ENCODE assay signal across 25 cellular contexts in genomic region chr17:61155590-61156181, GRCh38.
DNase-seq lines count a peak whose midpoint lies in the region; ATAC-seq and TF ChIP-seq lines count a peak whose summit lies in the region.
"Had no signal": no experiment of that assay in that cellular context is flagged by ENCODE, and none has a peak within 500 bp of the region (broad histone marks: within the 10 kb centered on the region; RNA-seq: fewer than 3 reads in every experiment).

No MANE protein-coding gene starts in this region.

- no TSS peak for BruUV-seq in IMR-90 (replicated peaks; lab: Mats Ljungman, UMichigan)

- DNase-seq in BE2C (no peak), IMR-90 (no peak), endodermal cell (no peak), mesendoderm (peak; percentile 44), SK-N-DZ (ENCODE audit: low spot score) (no peak), KBM-7 (no peak)
- no peak for DNase-seq in activated CD4-positive, alpha-beta T cell treated with anti-CD3 and anti-CD28 coated beads for 36 hours
- DNase-seq: activated B cell treated with CpG ODN at 0.5 μM for 24 hours; activated CD4-positive, alpha-beta T cell treated with anti-CD3 and anti-CD28 coated beads, Interleukin-2, amount 50 U/mL, for 4 hours; activated naive CD4-positive, alpha-beta T cell treated with anti-CD3 and anti-CD28 coated beads, Interleukin-2, amount 50 U/mL, for 16 hours; colonic mucosa; effector memory CD8-positive, alpha-beta T cell; esophagus squamous epithelium; HFFc6; KG1; left ventricle myocardium inferior; midbrain; natural killer cell; NCI-H1436 treated with DMSO at 0.1 percent for 48 hours; right lobe of liver; stimulated activated naive CD8-positive, alpha-beta T cell treated with anti-CD3 and anti-CD28 coated beads, Interleukin-15, Interleukin-2, amounts not matched to agents 100 U/mL and 50 U/mL, for 24 hours; T-helper 9 cell had no signal

- H3K4me1 ChIP-seq in BE2C (peaks cover 27% of the 10 kb centered on the region), IMR-90 (ENCODE audit: control insufficient read depth, insufficient read depth, low read length) (peaks cover 7% of the 10 kb centered on the region), endodermal cell (ENCODE audit: control insufficient read depth, insufficient read depth, low read length) (peaks cover 23% of the 10 kb centered on the region), mesendoderm (ENCODE audit: control insufficient read depth, low read depth, low read length) (peaks cover 3% of the 10 kb centered on the region)
- H3K4me1 ChIP-seq: colonic mucosa, left ventricle myocardium inferior, right lobe of liver had no signal

- no peak overlapping the region for H3K27ac ChIP-seq in IMR-90 (ENCODE audit: insufficient read depth, low read length)
- no peak overlapping the region for H3K27ac ChIP-seq in endodermal cell (ENCODE audit: low read depth, low read length)
- no peak overlapping the region for H3K27ac ChIP-seq in mesendoderm (ENCODE audit: low read depth, low read length)
- H3K27ac ChIP-seq: C4-2B, colonic mucosa, esophagus squamous epithelium, right lobe of liver had no signal

- no peak for TF ChIP-seq POLR2A in IMR-90 (IDR thresholded peaks at IDR 0.05; ENCODE audit: low read depth, low read length)

- H4K20me1 ChIP-seq in IMR-90 (ENCODE audit: insufficient read depth, low read length) = no peaks in the 10 kb centered on the region

- H3K56ac ChIP-seq in IMR-90 (ENCODE audit: extremely low read depth, insufficient read depth, low read length) (no peak overlapping the region), mesendoderm (ENCODE audit: low read length) (no peak overlapping the region)

- H3K4ac ChIP-seq in IMR-90 (ENCODE audit: low read depth, low read length) (peak overlapping the region; percentile 46; the same call in 1 of the 2 replicates), mesendoderm (ENCODE audit: low read depth, low read length) (no peak overlapping the region)

- intact Hi-C loops in IMR-90 (cut with micrococcal nuclease) = loop anchor here (5.0 to 10.0 kb wide), 4 partner anchors 42 to 431 kb away; partner anchors contain the start of gene TBX2
- intact Hi-C loops in activated CD4-positive, alpha-beta T cell treated with anti-CD3 and anti-CD28 coated beads for 36 hours (cut with DNase I, micrococcal nuclease) = no loop called here

- no peak for TF ChIP-seq CTCF in BE2C (IDR thresholded peaks at IDR 0.05; ENCODE audit: low read depth, low read length)
- TF ChIP-seq CTCF in IMR-90 (conservative IDR thresholded peaks at IDR 0.05; ENCODE audit: low read depth, low read length) = no peak
- no peak for TF ChIP-seq CTCF in endodermal cell (conservative IDR thresholded peaks at IDR 0.05)

- dilution Hi-C loops in IMR-90 (cut with HindIII; ENCODE audit: low sequenced_read_pairs, unreplicated experiment) = no loop called here

- no peak for ATAC-seq in IMR-90 (ENCODE audit: low read depth)
- ATAC-seq in activated CD4-positive, alpha-beta T cell treated with anti-CD3 and anti-CD28 coated beads for 36 hours = no peak
- no peak for ATAC-seq in HG03108 (IDR thresholded peaks at IDR 0.05; ENCODE audit: unreplicated experiment)
- ATAC-seq: effector memory CD8-positive, alpha-beta T cell; natural killer cell; right lobe of liver; stimulated activated naive CD8-positive, alpha-beta T cell treated with anti-CD3 and anti-CD28 coated beads, Interleukin-15, Interleukin-2, amounts not matched to agents 100 U/mL and 50 U/mL, for 24 hours had no signal

- H3K79me2 ChIP-seq in mesendoderm (ENCODE audit: control insufficient read depth, insufficient read depth, low read length) = no peaks in the 10 kb centered on the region

- H2BK5ac ChIP-seq in IMR-90 (ENCODE audit: low read depth, low read length, poor library complexity, severe bottlenecking) (no peak overlapping the region), mesendoderm (ENCODE audit: low read length) (no peak overlapping the region)

- peaks cover 2% of the 10 kb centered on the region in 2 experiments; a peak in 2 of 4 replicates for H3K79me1 ChIP-seq in IMR-90 (ENCODE audit: low read depth in 1 of 2, low read length in 2 of 2)
- no peaks in the 10 kb centered on the region for H3K79me1 ChIP-seq in mesendoderm (ENCODE audit: low read length)

- H3K14ac ChIP-seq in IMR-90 (replicated peaks; ENCODE audit: low read depth, low read length) = peak overlapping the region; percentile 75; the same call in 1 of the 2 replicates

- H3K23ac ChIP-seq in IMR-90 (ENCODE audit: low read depth, low read length) (peak overlapping the region; percentile 37; the same call in 1 of the 2 replicates), mesendoderm (ENCODE audit: low read length) (no peak overlapping the region)

- no peaks in the 10 kb centered on the region for H3K9me1 ChIP-seq in IMR-90 (ENCODE audit: insufficient read depth, low read length)

- H3K4me3 ChIP-seq in BE2C (ENCODE audit: low read depth, low read length) (peak overlapping the region; percentile 1; the same call in 1 of the 2 replicates), IMR-90 (ENCODE audit: insufficient read depth, low read depth, low read length) (no peak overlapping the region), endodermal cell (ENCODE audit: low read length) (no peak overlapping the region), mesendoderm (ENCODE audit: low read length) (no peak overlapping the region)
- H3K4me3 ChIP-seq: colonic mucosa, esophagus squamous epithelium, left ventricle myocardium inferior, right lobe of liver had no signal

- 0 out of 2 replicates have a peak overlapping the region, but pooled peaks have one; percentile 22 for H2BK20ac ChIP-seq in IMR-90 (ENCODE audit: low read depth, low read length)

- no peak overlapping the region; the same call in 1 of the 2 replicates for H4K91ac ChIP-seq in IMR-90 (ENCODE audit: insufficient read depth, low read depth, low read length)

- H2BK15ac ChIP-seq in IMR-90 (ENCODE audit: low read depth, low read length) (peak overlapping the region; percentile 53; the same call in 1 of the 3 replicates), mesendoderm (replicated peaks; ENCODE audit: low read depth) (no peak overlapping the region)

- no peaks in the 10 kb centered on the region for H3K9me3 Mint-ChIP-seq in endodermal cell
- no peaks in the 10 kb centered on the region for H3K9me3 Mint-ChIP-seq in activated CD4-positive, alpha-beta T cell treated with anti-CD3 and anti-CD28 coated beads for 36 hours (ENCODE audit: low read depth)
- H3K9me3 Mint-ChIP-seq: activated B cell treated with CpG ODN at 0.5 μM for 24 hours; activated T-helper 1 cell treated with anti-CD3 and anti-CD28 coated beads, Interleukin-12 subunit alpha, Interleukin-12 subunit beta, Interleukin-2, Interleukin-4 antibody, amounts not matched to agents 30 ng/mL and 10 ng/mL and 1 ng/mL, durations not matched to agents 14 hours and 24 hours and 36 hours; effector memory CD8-positive, alpha-beta T cell; natural killer cell had no signal

- no peak overlapping the region for H4K5ac ChIP-seq in IMR-90 (ENCODE audit: low read depth, low read length)
- no peak overlapping the region for H4K5ac ChIP-seq in mesendoderm (ENCODE audit: low read length)

- H2AK9ac ChIP-seq in IMR-90 (replicated peaks; ENCODE audit: low read depth, low read length, poor library complexity) = no peak overlapping the region

- H3K27me3 Mint-ChIP-seq in endodermal cell (ENCODE audit: insufficient read depth) = peaks cover 2% of the 10 kb centered on the region
- H3K27me3 Mint-ChIP-seq in activated CD4-positive, alpha-beta T cell treated with anti-CD3 and anti-CD28 coated beads for 36 hours = no peaks in the 10 kb centered on the region
- H3K27me3 Mint-ChIP-seq: activated B cell treated with CpG ODN at 0.5 μM for 24 hours; effector memory CD8-positive, alpha-beta T cell had no signal

- WGBS in IMR-90 (ENCODE audit: extremely low coverage in 2 of 2, insufficient read length in 1 of 2), 2 experiments = 80% methylated on average over 1 of the region's 4 CpGs; no CpG with 5 or more reads in 1 of the 2 experiments
- 68 to 100% methylated on average over 1 to 4 of the region's 4 CpGs for WGBS in endodermal cell (ENCODE audit: insufficient coverage in 1 of 2, insufficient read length in 1 of 2), 2 experiments
- WGBS in mesendoderm (ENCODE audit: extremely low coverage, insufficient coverage, low lambda C conversion rate) = no CpG with 5 or more reads among the region's 4 CpGs

- 0 out of 2 replicates have a peak overlapping the region, but pooled peaks have one; percentile 2 for H2AK5ac ChIP-seq in IMR-90 (ENCODE audit: low read depth, low read length)
- no peak overlapping the region for H2AK5ac ChIP-seq in mesendoderm (ENCODE audit: low read length)

- H3K36me3 ChIP-seq in BE2C (no peaks in the 10 kb centered on the region), IMR-90 (ENCODE audit: control insufficient read depth, insufficient read depth, low read length) (no peaks in the 10 kb centered on the region), endodermal cell (ENCODE audit: control insufficient read depth, insufficient read depth, low read length) (no peaks in the 10 kb centered on the region), mesendoderm (ENCODE audit: control insufficient read depth, insufficient read depth, low read length) (no peaks in the 10 kb centered on the region)
- H3K36me3 ChIP-seq: colonic mucosa, esophagus squamous epithelium, left ventricle myocardium inferior, right lobe of liver had no signal

- H3K18ac ChIP-seq in IMR-90 (ENCODE audit: low read depth, low read length) = peak overlapping the region; percentile 55; the same call in 1 of the 2 replicates
- no peak overlapping the region for H3K18ac ChIP-seq in mesendoderm (ENCODE audit: low read length)

- peaks cover 68% of the 10 kb centered on the region for H3K4me1 Mint-ChIP-seq in endodermal cell
- H3K4me1 Mint-ChIP-seq in activated CD4-positive, alpha-beta T cell treated with anti-CD3 and anti-CD28 coated beads for 36 hours = peaks cover 20% of the 10 kb centered on the region

- H3K4me3 Mint-ChIP-seq in endodermal cell = no peak overlapping the region
- no peak overlapping the region for H3K4me3 Mint-ChIP-seq in activated CD4-positive, alpha-beta T cell treated with anti-CD3 and anti-CD28 coated beads for 36 hours
- H3K4me3 Mint-ChIP-seq: activated B cell treated with CpG ODN at 0.5 μM for 24 hours; activated T-helper 1 cell treated with anti-CD3 and anti-CD28 coated beads, Interleukin-12 subunit alpha, Interleukin-12 subunit beta, Interleukin-2, Interleukin-4 antibody, amounts not matched to agents 30 ng/mL and 10 ng/mL and 1 ng/mL, durations not matched to agents 14 hours and 24 hours and 36 hours; effector memory CD8-positive, alpha-beta T cell; HFFc6; natural killer cell had no signal

- in situ Hi-C loops in IMR-90 (cut with MboI; ENCODE audit: low sequenced_read_pairs) = no loop called here
- in situ Hi-C loops in KBM-7 (cut with MboI; ENCODE audit: low pct_unique_long_range_greater_than_20kb, low sequenced_read_pairs) = no loop called here

- H2AFZ ChIP-seq in IMR-90 (replicated peaks; ENCODE audit: low read length, poor library complexity) = no peak overlapping the region

- H3K36me3 Mint-ChIP-seq in endodermal cell (ENCODE audit: low read depth) = no peaks in the 10 kb centered on the region
- no peaks in the 10 kb centered on the region for H3K36me3 Mint-ChIP-seq in activated CD4-positive, alpha-beta T cell treated with anti-CD3 and anti-CD28 coated beads for 36 hours (ENCODE audit: low read depth)
- H3K36me3 Mint-ChIP-seq: natural killer cell had no signal

- H3K4me2 ChIP-seq in IMR-90 (ENCODE audit: low read depth, low read length) (peak overlapping the region; percentile 17; the same call in 1 of the 2 replicates), mesendoderm (ENCODE audit: low read length) (no peak overlapping the region)

- POLR2A ChIA-PET in IMR-90 (lab: Charles Lee; ENCODE audit: unreplicated experiment) = interaction anchor here (0.7 kb wide), 1 partner anchor 211 kb away, joined by 4 read pairs; no protein-coding TSS in a partner anchor
- POLR2A ChIA-PET in activated CD4-positive, alpha-beta T cell treated with anti-CD3 and anti-CD28 coated beads for 36 hours (lab: Charles Lee) = no interaction called here

- H3K9ac ChIP-seq in IMR-90 (ENCODE audit: low read depth, low read length) (no peak overlapping the region), endodermal cell (ENCODE audit: extremely low read depth, low read length, poor library complexity, severe bottlenecking) (no peak overlapping the region), mesendoderm (ENCODE audit: low read length) (no peak overlapping the region)

- H2BK120ac ChIP-seq in IMR-90 (ENCODE audit: low read depth, low read length) = peak overlapping the region; percentile 20; the same call in 1 of the 2 replicates
- no peak overlapping the region for H2BK120ac ChIP-seq in mesendoderm (ENCODE audit: low read depth, low read length)

- no peaks in the 10 kb centered on the region for H3K27me3 ChIP-seq in BE2C
- no peaks in the 10 kb centered on the region for H3K27me3 ChIP-seq in IMR-90 (ENCODE audit: control insufficient read depth, insufficient read depth, low read length)
- H3K27me3 ChIP-seq in endodermal cell (ENCODE audit: control insufficient read depth, insufficient read depth, low read length, poor library complexity, severe bottlenecking) = no peaks in the 10 kb centered on the region
- H3K27me3 ChIP-seq in mesendoderm (ENCODE audit: insufficient read depth, low read length, poor library complexity) = no peaks in the 10 kb centered on the region
- H3K27me3 ChIP-seq: colonic mucosa, esophagus squamous epithelium, right lobe of liver had no signal

- H3K9me3 ChIP-seq in BE2C (no peaks in the 10 kb centered on the region), IMR-90 (ENCODE audit: control insufficient read depth, insufficient read depth, low read length) (no peaks in the 10 kb centered on the region), endodermal cell (ENCODE audit: control insufficient read depth, low read length) (no peaks in the 10 kb centered on the region)
- H3K9me3 ChIP-seq: colonic mucosa, esophagus squamous epithelium, left ventricle myocardium inferior, right lobe of liver had no signal

- peak overlapping the region; percentile 65 for H3K27ac Mint-ChIP-seq in endodermal cell
- H3K27ac Mint-ChIP-seq in activated CD4-positive, alpha-beta T cell treated with anti-CD3 and anti-CD28 coated beads for 36 hours = no peak overlapping the region
- H3K27ac Mint-ChIP-seq: activated B cell treated with CpG ODN at 0.5 μM for 24 hours; activated T-helper 1 cell treated with anti-CD3 and anti-CD28 coated beads, Interleukin-12 subunit alpha, Interleukin-12 subunit beta, Interleukin-2, Interleukin-4 antibody, amounts not matched to agents 30 ng/mL and 10 ng/mL and 1 ng/mL, durations not matched to agents 14 hours and 24 hours and 36 hours; effector memory CD8-positive, alpha-beta T cell; HFFc6; natural killer cell had no signal

- TF ChIP-seq RAD21 in IMR-90 (IDR thresholded peaks at IDR 0.05; ENCODE audit: low read length) = no peak

- 0 out of 4 replicates have a peak overlapping the region, but pooled peaks of 1 of the 2 experiments have one; percentile 43 for H4K8ac ChIP-seq in IMR-90 (ENCODE audit: low read depth in 2 of 2, low read length in 2 of 2)
- no peak overlapping the region for H4K8ac ChIP-seq in mesendoderm (ENCODE audit: low read depth, low read length)

- CTCF ChIA-PET in IMR-90 (lab: Yijun Ruan, JAX) = no interaction called here
- CTCF ChIA-PET in activated CD4-positive, alpha-beta T cell treated with anti-CD3 and anti-CD28 coated beads for 36 hours (lab: Charles Lee) = no interaction called here
